Comparison of ENCODE assay signal across 15 cellular contexts in genomic region chr1:14055442-14056225, GRCh38.
A peak's percentile ranks its signal among the peaks of the same experiment; 100 is the strongest.
DNase-seq lines count a peak whose midpoint lies in the region; TF ChIP-seq lines count a peak whose summit lies in the region.
"Had no signal": no experiment of that assay in that cellular context is flagged by ENCODE, and none has a peak within 500 bp of the region (broad histone marks: within the 10 kb centered on the region; RNA-seq: fewer than 3 reads in every experiment).

No MANE protein-coding gene starts in this region.

- peak; percentile 46 for DNase-seq in HT-29 (ENCODE audit: low spot score)
- DNase-seq in astrocyte of the cerebellum (ENCODE audit: low read depth) = peak; percentile 48
- peak; percentile 26 for DNase-seq in hepatocyte (ENCODE audit: low spot score)
- peak; percentile 38 for DNase-seq in superior temporal gyrus (ENCODE audit: extremely low spot score)
- no peak for DNase-seq in stimulated activated CD4-positive, alpha-beta T cell treated with anti-CD3 and anti-CD28 coated beads, Interleukin-4, amount 100 ng/mL, for 4 hours
- DNase-seq in Karpas-422 = no peak
- no peak for DNase-seq in NCI-H1105 treated with DMSO at 0.1 percent for 48 hours (lab: John Stamatoyannopoulos, UW)
- DNase-seq: activated B cell treated with CpG ODN at 0.5 μM for 24 hours; activated CD8-positive, alpha-beta memory T cell treated with anti-CD3 and anti-CD28 coated beads for 24 hours; glutamatergic neuron; H9; immature natural killer cell; mesenchymal stem cell; RPMI8226 had no signal

- in situ Hi-C loops in astrocyte of the cerebellum (cut with HindIII; ENCODE audit: low sequenced_read_pairs) = no loop called here

- H3K4me2 ChIP-seq in hepatocyte = peak overlapping the region; percentile 14
- no peak overlapping the region for H3K4me2 ChIP-seq in Karpas-422 (ENCODE audit: low read depth, low read length, poor library complexity, severe bottlenecking)

- H3K27me3 ChIP-seq in hepatocyte = no peaks in the 10 kb centered on the region
- H3K27me3 ChIP-seq in Karpas-422 (ENCODE audit: low read length) = no peaks in the 10 kb centered on the region
- H3K27me3 ChIP-seq: right atrium auricular region had no signal

- H3K4me1 ChIP-seq in hepatocyte (ENCODE audit: insufficient read depth) (peaks cover 4% of the 10 kb centered on the region), Karpas-422 (ENCODE audit: low read length) (no peaks in the 10 kb centered on the region)
- H3K4me1 ChIP-seq: right atrium auricular region had no signal

- H4K20me1 ChIP-seq in hepatocyte (ENCODE audit: insufficient read depth, poor library complexity, severe bottlenecking) (no peaks in the 10 kb centered on the region), Karpas-422 (ENCODE audit: insufficient read depth, low read depth, low read length) (no peaks in the 10 kb centered on the region)

- TF ChIP-seq CTCF in astrocyte of the cerebellum (IDR thresholded peaks at IDR 0.05; ENCODE audit: low read depth, low read length, missing control alignments) = no peak
- TF ChIP-seq CTCF in hepatocyte (IDR thresholded peaks at IDR 0.05; ENCODE audit: poor library complexity) = no peak

- no peak overlapping the region for H3K9ac ChIP-seq in Karpas-422 (ENCODE audit: low read length)

- H3K9me3 ChIP-seq in hepatocyte (ENCODE audit: low read depth) = no peaks in the 10 kb centered on the region
- H3K9me3 ChIP-seq in Karpas-422 (ENCODE audit: low read length) = no peaks in the 10 kb centered on the region
- H3K9me3 ChIP-seq: right atrium auricular region had no signal

- H3K9me2 ChIP-seq in hepatocyte (replicated peaks; ENCODE audit: insufficient read depth) (no peaks in the 10 kb centered on the region), Karpas-422 (replicated peaks; ENCODE audit: insufficient read depth, low read length) (no peaks in the 10 kb centered on the region)

- H3K79me2 ChIP-seq in hepatocyte (no peaks in the 10 kb centered on the region), Karpas-422 (ENCODE audit: low read length) (no peaks in the 10 kb centered on the region)

- H2AFZ ChIP-seq in hepatocyte (no peak overlapping the region), Karpas-422 (ENCODE audit: low read length) (no peak overlapping the region)

- H3K27ac ChIP-seq in hepatocyte (peak overlapping the region; percentile 47), Karpas-422 (ENCODE audit: low read length) (no peak overlapping the region)
- H3K27ac ChIP-seq: right atrium auricular region had no signal

- no peaks in the 10 kb centered on the region for H3K36me3 ChIP-seq in hepatocyte (replicated peaks; ENCODE audit: insufficient read depth, low read depth)
- H3K36me3 ChIP-seq in Karpas-422 (ENCODE audit: insufficient read depth, low read length) = no peaks in the 10 kb centered on the region
- H3K36me3 ChIP-seq: right atrium auricular region had no signal

- no peak overlapping the region for H3K4me3 ChIP-seq in astrocyte of the cerebellum (ENCODE audit: low read depth, low read length)
- no peak overlapping the region for H3K4me3 ChIP-seq in hepatocyte
- H3K4me3 ChIP-seq in Karpas-422 (ENCODE audit: low read length) = no peak overlapping the region
- H3K4me3 ChIP-seq: right atrium auricular region had no signal

- WGBS in hepatocyte (ENCODE audit: low lambda C conversion rate, missing lambda C conversion rate) = 53% methylated on average over 4 of the region's 4 CpGs

Comparison
In these comparisons a context has a peak if more than half of its experiments do, and no peak if none do; other contexts are left out.
1. DNase-seq: peak in HT-29 (single experiment), astrocyte of the cerebellum (single experiment), hepatocyte (single experiment) and superior temporal gyrus (single experiment); none in stimulated activated CD4-positive, alpha-beta T cell treated with anti-CD3 and anti-CD28 coated beads, Interleukin-4, amount 100 ng/mL, for 4 hours (0 of 2), Karpas-422 (single experiment) and NCI-H1105 treated with DMSO at 0.1 percent for 48 hours (single experiment).